ENCODE assay signal across 21 cellular contexts in genomic region chr1:38745476-38746410, GRCh38.
DNase-seq lines count a peak whose midpoint lies in the region; ATAC-seq and TF ChIP-seq lines count a peak whose summit lies in the region.
"Had no signal": no experiment of that assay in that cellular context is flagged by ENCODE, and none has a peak within 500 bp of the region (broad histone marks: within the 10 kb centered on the region; RNA-seq: fewer than 3 reads in every experiment).

No MANE protein-coding gene starts in this region.

- H3K9ac ChIP-seq in PC-3 (ENCODE audit: low read length): no peak overlapping the region

- no peaks in the 10 kb centered on the region for H3K4me1 ChIP-seq in PC-3 (ENCODE audit: insufficient read depth, low read length)
- H3K4me1 ChIP-seq: suprapubic skin, vagina had no signal

- H3K27ac ChIP-seq in PC-3 (ENCODE audit: low read length): no peak overlapping the region
- H3K27ac ChIP-seq in caudate nucleus (ENCODE audit: low read depth, low read length): no peak overlapping the region
- H3K27ac ChIP-seq: cardiac muscle cell, suprapubic skin, vagina had no signal

- no peaks in the 10 kb centered on the region for H3K9me3 Mint-ChIP-seq in activated naive CD8-positive, alpha-beta T cell treated with anti-CD3 and anti-CD28 coated beads, Interleukin-2, amount 50 U/mL, for 24 hours
- no peaks in the 10 kb centered on the region for H3K9me3 Mint-ChIP-seq in activated naive CD8-positive, alpha-beta T cell treated with anti-CD3 and anti-CD28 coated beads for 36 hours
- peaks cover 2% of the 10 kb centered on the region for H3K9me3 Mint-ChIP-seq in chondrocyte (ENCODE audit: low read depth)
- H3K9me3 Mint-ChIP-seq: GM23338 had no signal

- H3K4me1 Mint-ChIP-seq in activated naive CD8-positive, alpha-beta T cell treated with anti-CD3 and anti-CD28 coated beads, Interleukin-2, amount 50 U/mL, for 24 hours: peaks cover 6% of the 10 kb centered on the region
- H3K4me1 Mint-ChIP-seq in activated naive CD8-positive, alpha-beta T cell treated with anti-CD3 and anti-CD28 coated beads for 36 hours: peaks cover 2% of the 10 kb centered on the region
- H3K4me1 Mint-ChIP-seq in chondrocyte (ENCODE audit: low read depth): peaks cover 23% of the 10 kb centered on the region

- CTCF ChIA-PET in PC-3 (lab: Charles Lee): no interaction called here

- H3K4me3 ChIP-seq in PC-3 (ENCODE audit: low read length): no peak overlapping the region
- H3K4me3 ChIP-seq: cardiac muscle cell, GM23338, suprapubic skin, vagina had no signal

- H3K79me2 ChIP-seq in PC-3 (ENCODE audit: low read length): no peaks in the 10 kb centered on the region

- H3K9me2 ChIP-seq in PC-3 (replicated peaks; ENCODE audit: low read length): no peaks in the 10 kb centered on the region

- H3K27ac Mint-ChIP-seq in activated naive CD8-positive, alpha-beta T cell treated with anti-CD3 and anti-CD28 coated beads, Interleukin-2, amount 50 U/mL, for 24 hours: peak overlapping the region; percentile 30
- H3K27ac Mint-ChIP-seq in activated naive CD8-positive, alpha-beta T cell treated with anti-CD3 and anti-CD28 coated beads for 36 hours: no peak overlapping the region
- H3K27ac Mint-ChIP-seq in chondrocyte (ENCODE audit: unreplicated experiment): peak overlapping the region; percentile 13
- H3K27ac Mint-ChIP-seq: dendritic cell treated with granulocyte-macrophage colony-stimulating factor and Interleukin-4, amounts not matched to agents 40 ng/mL and 50 ng/mL, for 4 days; GM23338; naive thymus-derived CD4-positive, alpha-beta T cell had no signal

- BruUV-seq in PC-3 (replicated peaks; lab: Mats Ljungman, UMichigan): no TSS peak

- POLR2A ChIA-PET in PC-3 (lab: Charles Lee; ENCODE audit: unreplicated experiment): no interaction called here

- no peak for DNase-seq in activated naive CD8-positive, alpha-beta T cell treated with anti-CD3 and anti-CD28 coated beads, Interleukin-2, amount 50 U/mL, for 24 hours
- no peak for DNase-seq in activated naive CD8-positive, alpha-beta T cell treated with anti-CD3 and anti-CD28 coated beads for 36 hours
- DNase-seq in PC-3: peak; percentile 30
- no peak for DNase-seq in chondrocyte (ENCODE audit: low spot score)
- no peak for DNase-seq in stimulated activated naive CD8-positive, alpha-beta T cell treated with anti-CD3 and anti-CD28 coated beads, Interleukin-15, Interleukin-2, amounts not matched to agents 100 U/mL and 50 U/mL, for 24 hours
- no peak for DNase-seq in KBM-7
- DNase-seq in caudate nucleus (lab: John Stamatoyannopoulos, UW): no peak
- DNase-seq: activated CD4-positive, CD25-positive, alpha-beta regulatory T cell; amygdala; C1 segment of cervical spinal cord; naive thymus-derived CD4-positive, alpha-beta T cell; NCI-H1694 treated with DMSO at 0.1 percent for 48 hours; NCI-H69; T1000 had no signal

- H3K27me3 ChIP-seq in PC-3 (ENCODE audit: low read length): peaks cover 23% of the 10 kb centered on the region
- H3K27me3 ChIP-seq: cardiac muscle cell, suprapubic skin, vagina had no signal

- H3K4me2 ChIP-seq in PC-3 (ENCODE audit: low read length): no peak overlapping the region

- in situ Hi-C loops in KBM-7 (cut with MboI; ENCODE audit: low pct_unique_long_range_greater_than_20kb, low sequenced_read_pairs): no loop called here

- TF ChIP-seq CTCF in PC-3 (conservative IDR thresholded peaks at IDR 0.05; ENCODE audit: low read depth, low read length) (no peak), chondrocyte (IDR thresholded peaks at IDR 0.05) (no peak)

- peaks cover 9% of the 10 kb centered on the region for H3K27me3 Mint-ChIP-seq in activated naive CD8-positive, alpha-beta T cell treated with anti-CD3 and anti-CD28 coated beads, Interleukin-2, amount 50 U/mL, for 24 hours
- peaks cover 7% of the 10 kb centered on the region for H3K27me3 Mint-ChIP-seq in activated naive CD8-positive, alpha-beta T cell treated with anti-CD3 and anti-CD28 coated beads for 36 hours
- peaks cover 3% of the 10 kb centered on the region for H3K27me3 Mint-ChIP-seq in chondrocyte (ENCODE audit: low read depth)

- H3K9me3 ChIP-seq in PC-3 (ENCODE audit: low read length): no peaks in the 10 kb centered on the region
- H3K9me3 ChIP-seq: suprapubic skin, vagina had no signal

- H3F3A ChIP-seq in PC-3 (ENCODE audit: low read length, unreplicated experiment): no peaks in the 10 kb centered on the region

- H3K4me3 Mint-ChIP-seq in activated naive CD8-positive, alpha-beta T cell treated with anti-CD3 and anti-CD28 coated beads, Interleukin-2, amount 50 U/mL, for 24 hours: no peak overlapping the region
- no peak overlapping the region for H3K4me3 Mint-ChIP-seq in activated naive CD8-positive, alpha-beta T cell treated with anti-CD3 and anti-CD28 coated beads for 36 hours
- H3K4me3 Mint-ChIP-seq in chondrocyte (ENCODE audit: unreplicated experiment): no peak overlapping the region
- H3K4me3 Mint-ChIP-seq: dendritic cell treated with granulocyte-macrophage colony-stimulating factor and Interleukin-4, amounts not matched to agents 40 ng/mL and 50 ng/mL, for 4 days; GM23338; naive thymus-derived CD4-positive, alpha-beta T cell had no signal

- H4K20me1 ChIP-seq in PC-3 (ENCODE audit: low read length): no peaks in the 10 kb centered on the region

- H3K36me3 ChIP-seq in PC-3 (ENCODE audit: low read depth, low read length): no peaks in the 10 kb centered on the region
- H3K36me3 ChIP-seq: cardiac muscle cell, suprapubic skin, vagina had no signal

- peak; percentile 74 for ATAC-seq in activated naive CD8-positive, alpha-beta T cell treated with anti-CD3 and anti-CD28 coated beads, Interleukin-2, amount 50 U/mL, for 24 hours
- no peak for ATAC-seq in PC-3
- ATAC-seq in stimulated activated naive CD8-positive, alpha-beta T cell treated with anti-CD3 and anti-CD28 coated beads, Interleukin-15, Interleukin-2, amounts not matched to agents 100 U/mL and 50 U/mL, for 24 hours: peak; percentile 75
- ATAC-seq in GM21381 (IDR thresholded peaks at IDR 0.05; ENCODE audit: unreplicated experiment): no peak
- ATAC-seq: left lobe of liver; naive thymus-derived CD4-positive, alpha-beta T cell had no signal

- no peak overlapping the region for H2AFZ ChIP-seq in PC-3 (ENCODE audit: low read length)

- H3K36me3 Mint-ChIP-seq in activated naive CD8-positive, alpha-beta T cell treated with anti-CD3 and anti-CD28 coated beads, Interleukin-2, amount 50 U/mL, for 24 hours (ENCODE audit: low read depth): no peaks in the 10 kb centered on the region
- H3K36me3 Mint-ChIP-seq in activated naive CD8-positive, alpha-beta T cell treated with anti-CD3 and anti-CD28 coated beads for 36 hours: no peaks in the 10 kb centered on the region
- no peaks in the 10 kb centered on the region for H3K36me3 Mint-ChIP-seq in chondrocyte (ENCODE audit: low read depth)
- H3K36me3 Mint-ChIP-seq: naive thymus-derived CD4-positive, alpha-beta T cell had no signal

- intact Hi-C loops in PC-3 (cut with micrococcal nuclease): no loop called here

Comparison
In these comparisons a context has a peak if more than half of its experiments do, and no peak if none do; other contexts are left out.
1. ATAC-seq: peak in activated naive CD8-positive, alpha-beta T cell treated with anti-CD3 and anti-CD28 coated beads, Interleukin-2, amount 50 U/mL, for 24 hours (single experiment) and stimulated activated naive CD8-positive, alpha-beta T cell treated with anti-CD3 and anti-CD28 coated beads, Interleukin-15, Interleukin-2, amounts not matched to agents 100 U/mL and 50 U/mL, for 24 hours (single experiment); none in PC-3 (single experiment) and GM21381 (single experiment).